ENCODE assay signal across 1 cellular context in genomic region chrX:40148189-40148438, GRCh38.
TF ChIP-seq lines count a peak whose summit lies in the region.

No MANE protein-coding gene starts in this region.

TF ChIP-seq in endothelial cell of umbilical vein, 7 proteins besides CTCF, POLR2A, EP300 and RAD21 (continued from another document):
- no peak for TF ChIP-seq GATA2 (IDR thresholded peaks at IDR 0.05; ENCODE audit: insufficient read depth, insufficient read length, low read depth, low read length)
- no peak for TF ChIP-seq JUN (IDR thresholded peaks at IDR 0.05; ENCODE audit: borderline replicate concordance, insufficient read depth, insufficient read length, low read depth)
